5 cellular contexts compared by ENCODE assay signal in genomic region chr15:43829951-43830540, GRCh38. TPM values are rescaled to one million over a fixed set of nuclear protein-coding genes. Genes with fewer than 3 reads are reported as not detected.
"Had no signal": no experiment of that assay in that cellular context is flagged by ENCODE, and none has a peak within 500 bp of the region (broad histone marks: within the 10 kb centered on the region; RNA-seq: fewer than 3 reads in every experiment).

No MANE protein-coding gene starts in this region.

RNA-seq across cellular contexts. Expression of gene SERINC4, which starts 30.0 kb away (rescaled TPM):
- total RNA-seq: dermis blood vessel endothelial cell, lung microvascular endothelial cell, myocyte, stomach, vagina had no signal
